Comparison of ENCODE assay signal across 8 cellular contexts in genomic region chr17:7839199-7839889, GRCh38. TPM values are rescaled to one million over a fixed set of nuclear protein-coding genes. Genes with fewer than 3 reads are reported as not detected.
A peak's percentile ranks its signal among the peaks of the same experiment; 100 is the strongest.
DNase-seq lines count a peak whose midpoint lies in the region; ATAC-seq and TF ChIP-seq lines count a peak whose summit lies in the region.

No MANE protein-coding gene starts in this region.

- intact Hi-C loops in Calu3 (cut with micrococcal nuclease; ENCODE audit: unreplicated experiment) (no loop called here), PC-9 (cut with micrococcal nuclease; ENCODE audit: unreplicated experiment) (loop anchor here (5.0 kb wide), 2 partner anchors 152 to 437 kb away; partner anchors contain the start of genes TMEM256, TP53 and WRAP53)

- DNase-seq in Calu3 (no peak), PC-9 (no peak), epithelial cell of esophagus (ENCODE audit: low read depth) (peak; percentile 87), omental fat pad (ENCODE audit: low spot score) (no peak), WTC11 (ENCODE audit: low spot score) (no peak)

- BruUV-seq in Calu3 (replicated peaks; lab: Mats Ljungman, UMichigan) = no TSS peak
- BruUV-seq in PC-9 (replicated peaks; lab: Mats Ljungman, UMichigan) = no TSS peak

- CTCF ChIA-PET in Calu3 (lab: Charles Lee) = interaction anchor here (0.6 kb wide), 1 partner anchor 25 kb away, joined by 3 read pairs; no protein-coding TSS in a partner anchor
- CTCF ChIA-PET in PC-9 (lab: Charles Lee) = no interaction called here
- CTCF ChIA-PET in WTC11 (lab: Charles Lee) = interaction anchor here (1.2 to 1.3 kb wide), 2 partner anchors 123 to 149 kb away, joined by 3 read pairs; no protein-coding TSS in a partner anchor

- H3K9me2 ChIP-seq in PC-9 (ENCODE audit: insufficient read depth) = no peaks in the 10 kb centered on the region

- H2AFZ ChIP-seq in PC-9 = no peak overlapping the region
- H2AFZ ChIP-seq in parathyroid adenoma = no peak overlapping the region

- H3F3A ChIP-seq in PC-9 (ENCODE audit: insufficient read depth, low read depth) = peaks cover 47% of the 10 kb centered on the region; the same call in 1 of the 2 replicates

- H4K20me1 ChIP-seq in PC-9 (ENCODE audit: insufficient read depth) = no peaks in the 10 kb centered on the region

- TF ChIP-seq CTCF in Calu3 (IDR thresholded peaks at IDR 0.05; ENCODE audit: unreplicated experiment) (no peak), PC-9 (conservative IDR thresholded peaks at IDR 0.05) (no peak), epithelial cell of esophagus (IDR thresholded peaks at IDR 0.05; ENCODE audit: insufficient read depth, low read depth, low read length, missing control alignments) (no peak), parathyroid adenoma (IDR thresholded peaks at IDR 0.05) (no peak), omental fat pad (IDR thresholded peaks at IDR 0.05) (no peak), WTC11 (IDR thresholded peaks at IDR 0.05) (no peak)

- H3K4me3 Mint-ChIP-seq in Calu3 (ENCODE audit: low read depth, unreplicated experiment) = peak overlapping the region; percentile 96
- no peak overlapping the region for H3K4me3 Mint-ChIP-seq in WTC11

- H3K9me3 ChIP-seq in PC-9 (ENCODE audit: insufficient read depth, low read depth) (no peaks in the 10 kb centered on the region), parathyroid adenoma (ENCODE audit: control insufficient read depth, low read length) (no peaks in the 10 kb centered on the region)

- H3K4me1 Mint-ChIP-seq in Calu3 (ENCODE audit: low read depth, unreplicated experiment) (peaks cover 50% of the 10 kb centered on the region), WTC11 (peaks cover 40% of the 10 kb centered on the region)

- no peaks in the 10 kb centered on the region for H3K27me3 Mint-ChIP-seq in Calu3 (ENCODE audit: unreplicated experiment)
- H3K27me3 Mint-ChIP-seq in WTC11 (ENCODE audit: low read depth) = peaks cover 47% of the 10 kb centered on the region

- peaks cover 95% of the 10 kb centered on the region for H3K36me3 Mint-ChIP-seq in Calu3 (ENCODE audit: insufficient read depth, unreplicated experiment)
- no peaks in the 10 kb centered on the region for H3K36me3 Mint-ChIP-seq in WTC11

- POLR2A ChIA-PET in PC-9 (lab: Charles Lee; ENCODE audit: unreplicated experiment) (no interaction called here), WTC11 (lab: Charles Lee) (interaction anchor here (0.6 to 1.0 kb wide), 2 partner anchors 18 to 23 kb away, joined by 3 read pairs; partner anchors contain the start of gene NAA38)

- no peaks in the 10 kb centered on the region for H3K27me3 ChIP-seq in PC-9 (ENCODE audit: insufficient read depth, low read depth)
- no peaks in the 10 kb centered on the region for H3K27me3 ChIP-seq in parathyroid adenoma (ENCODE audit: control insufficient read depth, insufficient read depth, low read length)

- H3K27ac Mint-ChIP-seq in Calu3 (ENCODE audit: unreplicated experiment) (peak overlapping the region; percentile 88), WTC11 (no peak overlapping the region)

- H3K27ac ChIP-seq in PC-9 (peak overlapping the region; percentile 46), parathyroid adenoma (peak overlapping the region; percentile 13)

- H3K4me1 ChIP-seq in PC-9 (replicated peaks; ENCODE audit: insufficient read depth) (peaks cover 24% of the 10 kb centered on the region), parathyroid adenoma (peaks cover 25% of the 10 kb centered on the region)

- no peak overlapping the region for H3K9ac ChIP-seq in parathyroid adenoma

- peak overlapping the region; percentile 69 for H3K4me2 ChIP-seq in PC-9
- no peak overlapping the region for H3K4me2 ChIP-seq in parathyroid adenoma (ENCODE audit: low read length)

- H3K36me3 ChIP-seq in PC-9 (ENCODE audit: low read depth) (no peaks in the 10 kb centered on the region), parathyroid adenoma (ENCODE audit: control insufficient read depth, insufficient read depth, low read length) (no peaks in the 10 kb centered on the region)

- no peaks in the 10 kb centered on the region for H3K9me3 Mint-ChIP-seq in Calu3 (ENCODE audit: low read depth, unreplicated experiment)
- no peaks in the 10 kb centered on the region for H3K9me3 Mint-ChIP-seq in WTC11

- H3K79me2 ChIP-seq in PC-9 (ENCODE audit: low read depth) (peaks cover 12% of the 10 kb centered on the region), parathyroid adenoma (peaks cover 9% of the 10 kb centered on the region)

- no peak for ATAC-seq in GM18868 (IDR thresholded peaks at IDR 0.05; ENCODE audit: unreplicated experiment)
- ATAC-seq in omental fat pad (ENCODE audit: low FRiP score) = no peak
- no peak for ATAC-seq in HG03521 (IDR thresholded peaks at IDR 0.05; ENCODE audit: unreplicated experiment)
- no peak for ATAC-seq in WTC11

- H3K4me3 ChIP-seq in PC-9 (no peak overlapping the region), epithelial cell of esophagus (ENCODE audit: low read length) (peak overlapping the region; percentile 90), parathyroid adenoma (ENCODE audit: low read depth, low read length) (no peak overlapping the region)

TF ChIP-seq in WTC11, 78 proteins besides CTCF, POLR2A, EP300 and RAD21:
- TF ChIP-seq E2F1 (CRISPR knock-in tag; IDR thresholded peaks at IDR 0.05) (no peak), NFYB (CRISPR knock-in tag; conservative IDR thresholded peaks at IDR 0.05; ENCODE audit: low read depth) (no peak), JUN (CRISPR knock-in tag; IDR thresholded peaks at IDR 0.05) (no peak), ZNF512 (CRISPR knock-in tag; IDR thresholded peaks at IDR 0.05; ENCODE audit: borderline replicate concordance) (no peak)

RNA-seq across cellular contexts. Expression of gene KDM6B, which starts 5.3 kb away (rescaled TPM):
- total RNA-seq in Calu3 (2022) (29.0 and 37.3 TPM in 2 replicates), PC-9 (2021) (41.3 and 41.8 TPM in 2 replicates), omental fat pad (10 to 100 TPM in 3 of 4 donors, 1 to 10 TPM in 1; 4.8 to 52.8 (median 34.6) TPM), WTC11 (2021) (13.2 to 16.1 TPM (median 15.8 TPM) in 3 replicates)

RNA-seq across cellular contexts. Expression of gene TMEM88, which starts 15.5 kb away (rescaled TPM):
- total RNA-seq in Calu3 (2022) = 2.9 and 3.6 TPM in 2 replicates
- total RNA-seq in PC-9 (2021) = 3.1 and 3.4 TPM in 2 replicates
- 10 to 100 TPM; 20.2 to 99.9 (median 24.6) TPM for total RNA-seq in omental fat pad
- 2.9 to 3.9 TPM (median 3.6 TPM) in 3 replicates for total RNA-seq in WTC11 (2021)

RNA-seq across cellular contexts. Expression of gene NAA38, which starts 18.0 kb away (rescaled TPM):
- total RNA-seq in Calu3 (2022) (36.3 and 36.6 TPM in 2 replicates), PC-9 (2021) (159 and 176 TPM in 2 replicates), omental fat pad (100 to 1,000 TPM in 1 of 4 donors, 10 to 100 TPM in 3; 61.2 to 209 (median 68.2) TPM), WTC11 (2021) (41.8 to 46.3 TPM (median 43.4 TPM) in 3 replicates)

RNA-seq across cellular contexts. Expression of gene CYB5D1, which starts 18.5 kb away (rescaled TPM):
- total RNA-seq in Calu3 (2022) (8.0 and 8.4 TPM in 2 replicates), PC-9 (2021) (14.3 and 22.0 TPM in 2 replicates), omental fat pad (10 to 100 TPM in 1 of 4 donors, 1 to 10 TPM in 3; 9.0 to 33.5 (median 9.3) TPM), WTC11 (2021) (14.0 to 15.2 TPM (median 14.3 TPM) in 3 replicates)

RNA-seq across cellular contexts. Expression of gene CHD3, which starts 49.2 kb away (rescaled TPM):
- total RNA-seq in Calu3 (2022) = 108 and 116 TPM in 2 replicates
- 197 and 219 TPM in 2 replicates for total RNA-seq in PC-9 (2021)
- total RNA-seq in omental fat pad = 10 to 100 TPM; 47.0 to 77.6 (median 57.3) TPM
- 38.9 to 42.0 TPM (median 39.5 TPM) in 3 replicates for total RNA-seq in WTC11 (2021)
